Comparison of ENCODE assay signal across 24 cellular contexts in the genomic region with DNA sequence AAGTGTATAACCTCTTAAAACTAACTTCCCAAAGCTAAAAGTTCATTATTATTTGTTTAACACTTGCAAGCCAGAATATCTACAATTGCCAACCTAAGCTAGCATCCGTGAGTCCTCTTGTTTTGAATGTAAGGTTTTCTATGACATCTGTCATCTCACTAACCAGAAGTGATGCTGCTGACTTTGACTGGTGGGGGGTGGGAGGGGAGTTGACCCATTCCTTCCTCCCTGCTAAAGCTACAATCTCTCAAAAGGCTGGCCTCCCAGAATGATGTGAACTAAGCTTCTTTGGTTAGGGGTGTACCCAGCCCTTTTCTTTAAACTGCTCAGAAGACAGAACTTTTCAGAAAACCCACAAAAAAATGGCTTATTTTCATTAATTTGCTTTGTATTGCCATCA.
"Had no signal": no experiment of that assay in that cellular context is flagged by ENCODE, and none has a peak within 500 bp of the region (broad histone marks: within the 10 kb centered on the region; RNA-seq: fewer than 3 reads in every experiment).

No MANE protein-coding gene starts in this region.

- H3K9me3 ChIP-seq: body of pancreas, left lung, mucosa of descending colon had no signal

- H3K27me3 ChIP-seq: body of pancreas, left lung had no signal

- H3K27me3 Mint-ChIP-seq: activated naive CD8-positive, alpha-beta T cell; naive thymus-derived CD8-positive, alpha-beta T cell; T-helper 17 cell had no signal

- H3K27ac ChIP-seq: body of pancreas, coronary artery, left lung had no signal

- H3K36me3 ChIP-seq: left lung had no signal

- H3K4me3 Mint-ChIP-seq: activated naive CD8-positive, alpha-beta T cell; naive thymus-derived CD8-positive, alpha-beta T cell; T-helper 17 cell; type B pancreatic cell had no signal

- H3K27ac Mint-ChIP-seq: T-helper 17 cell, type B pancreatic cell had no signal

- H3K4me3 ChIP-seq: body of pancreas, coronary artery, left lung, mucosa of descending colon had no signal

- H3K9me3 Mint-ChIP-seq: type B pancreatic cell had no signal

- H3K36me3 Mint-ChIP-seq: type B pancreatic cell had no signal

- ATAC-seq: body of pancreas; left lung; mucosa of descending colon; naive thymus-derived CD8-positive, alpha-beta T cell; T-helper 17 cell had no signal

- DNase-seq: activated CD4-positive, alpha-beta T cell treated with anti-CD3 and anti-CD28 coated beads for 48 hours; activated gamma-delta T cell treated with Interleukin-2 at 50 U/mL for 16 hours; activated T-cell treated with anti-CD3 and anti-CD28 coated beads, Interleukin-2, amount 50 U/mL, for 1 hour; amygdala; body of pancreas; caudate nucleus; effector CD8-positive, alpha-beta T cell; foreskin fibroblast; glutamatergic neuron; hypothalamus; kidney; left lung; mammary epithelial cell; mucosa of descending colon; naive thymus-derived CD8-positive, alpha-beta T cell; nucleus accumbens; posterior cingulate gyrus; retina; stimulated activated CD4-positive, alpha-beta T cell treated with anti-CD3 and anti-CD28 coated beads, Interleukin-4, amount 100 ng/mL, for 1 hour; stimulated activated naive CD4-positive, alpha-beta T cell treated with Interleukin-2 at 50 U/mL for 16 hours; T-helper 17 cell had no signal
